Comparison of ENCODE assay signal across 14 cellular contexts in the genomic region with DNA sequence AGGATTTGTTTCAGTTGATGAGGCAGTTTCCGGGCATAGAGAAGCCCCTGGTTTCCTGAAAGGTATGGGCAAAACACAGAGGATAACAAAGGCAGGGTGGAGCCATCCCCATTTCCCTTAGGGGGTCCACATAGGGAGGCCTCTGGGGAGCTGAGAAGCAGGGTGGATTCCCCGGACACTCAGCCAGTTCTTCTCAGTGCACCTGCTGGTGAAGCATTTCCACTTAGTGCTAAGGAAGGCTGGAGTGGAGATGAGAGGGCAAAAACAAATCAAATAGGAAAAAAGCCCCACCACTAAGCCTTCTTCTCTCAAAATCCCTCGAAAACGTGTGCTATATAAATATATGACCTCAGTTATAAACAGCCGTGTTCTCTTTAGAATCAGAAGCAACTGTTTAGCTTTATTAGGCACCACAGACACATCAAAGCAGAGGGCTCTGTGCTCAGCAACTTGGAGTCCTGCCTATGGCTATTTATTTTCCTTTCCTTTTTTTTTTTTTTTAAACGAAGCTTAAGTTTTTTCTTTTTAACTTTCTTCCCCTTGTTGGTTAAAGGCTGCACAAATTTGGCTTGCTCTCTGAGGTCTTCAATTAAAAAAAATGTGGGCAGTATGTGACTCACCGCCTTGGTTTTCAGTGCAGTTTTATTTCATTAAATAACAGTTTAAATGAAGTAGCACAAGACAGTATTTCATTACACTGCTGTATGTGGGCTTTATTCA.
DNase-seq lines count a peak whose midpoint lies in the region; ATAC-seq, FAIRE-seq and TF ChIP-seq lines count a peak whose summit lies in the region.
"Had no signal": no experiment of that assay in that cellular context is flagged by ENCODE, and none has a peak within 500 bp of the region (broad histone marks: within the 10 kb centered on the region; RNA-seq: fewer than 3 reads in every experiment).

No MANE protein-coding gene starts in this region.

- CTCF ChIA-PET in MCF 10A (lab: Yijun Ruan, JAX): interaction anchor here (0.6 to 2.2 kb wide), 11 partner anchors 8 to 641 kb away, joined by 3 to 16 read pairs (median 4); no protein-coding TSS in a partner anchor

- no peaks in the 10 kb centered on the region for H3K36me3 ChIP-seq in breast epithelium
- no peaks in the 10 kb centered on the region for H3K36me3 ChIP-seq in lung (ENCODE audit: control insufficient read depth in 2 of 2, insufficient read depth in 2 of 2, low read length in 2 of 2)
- H3K36me3 ChIP-seq in aorta (ENCODE audit: control insufficient read depth in 1 of 2, insufficient read depth in 2 of 2, low read length in 1 of 2): peaks cover 0 to 7% of the 10 kb centered on the region in 2 donors

- peaks cover 20% of the 10 kb centered on the region for H3K4me1 Mint-ChIP-seq in MCF 10A (ENCODE audit: insufficient read depth, unreplicated experiment)
- H3K4me1 Mint-ChIP-seq: neural crest cell; stimulated activated naive CD8-positive, alpha-beta T cell treated with anti-CD3 and anti-CD28 coated beads, Interleukin-15, amount 100 ng/mL, for 72 hours had no signal

- no peaks in the 10 kb centered on the region for H3K9me3 Mint-ChIP-seq in MCF 10A (ENCODE audit: unreplicated experiment)
- H3K9me3 Mint-ChIP-seq: neural crest cell; stimulated activated naive CD8-positive, alpha-beta T cell treated with anti-CD3 and anti-CD28 coated beads, Interleukin-15, amount 100 ng/mL, for 72 hours had no signal

- H3K27me3 Mint-ChIP-seq in MCF 10A (ENCODE audit: insufficient read depth, unreplicated experiment): no peaks in the 10 kb centered on the region

- no peaks in the 10 kb centered on the region for H3K9me3 ChIP-seq in breast epithelium
- no peaks in the 10 kb centered on the region for H3K9me3 ChIP-seq in lung (ENCODE audit: control insufficient read depth in 2 of 2, insufficient read depth in 1 of 2, low read length in 1 of 2)
- no peaks in the 10 kb centered on the region for H3K9me3 ChIP-seq in aorta (ENCODE audit: control insufficient read depth, low read length)

- H3K27ac ChIP-seq in breast epithelium (peak overlapping the region in 1 of 2 donors; percentile 17), lung (ENCODE audit: low read depth in 1 of 2, low read length in 1 of 2) (peak overlapping the region in 1 of 2 donors; percentile 1), aorta (ENCODE audit: low read depth in 1 of 2, low read length in 2 of 2) (peak overlapping the region; percentile 68 to 91), caudate nucleus (ENCODE audit: low read depth, low read length) (no peak overlapping the region)
- H3K27ac ChIP-seq: HL-60 had no signal

- intact Hi-C loops in MCF 10A (cut with micrococcal nuclease) (loop anchor here (1.0 to 10.0 kb wide), 3 partner anchors 120 to 652 kb away; a partner anchor contains a TSS), breast epithelium (cut with DNase I; ENCODE audit: low total_unique reads) (no loop called here), aorta (cut with DNase I) (loop anchor here (5.0 to 10.0 kb wide), 2 partner anchors 59 to 652 kb away; no protein-coding TSS in a partner anchor)

- H3K4me3 Mint-ChIP-seq in MCF 10A (ENCODE audit: unreplicated experiment): peak overlapping the region; percentile 47
- H3K4me3 Mint-ChIP-seq: neural crest cell; stimulated activated naive CD8-positive, alpha-beta T cell treated with anti-CD3 and anti-CD28 coated beads, Interleukin-15, amount 100 ng/mL, for 72 hours had no signal

- 40 to 58% methylated on average over 7 of the region's 7 CpGs for WGBS in lung, 2 donors
- WGBS in aorta, 2 donors: 9 to 13% methylated on average over 7 of the region's 7 CpGs

- ATAC-seq in lung (ENCODE audit: insufficient read depth, low FRiP score): peak; percentile 36
- ATAC-seq in aorta (ENCODE audit: low FRiP score): peak; percentile 62
- ATAC-seq: Panc1; stimulated activated naive CD8-positive, alpha-beta T cell treated with anti-CD3 and anti-CD28 coated beads, Interleukin-15, amount 100 ng/mL, for 72 hours had no signal

- H3K4me3 ChIP-seq in breast epithelium (no peak overlapping the region), astrocyte of the cerebellum (ENCODE audit: low read depth, low read length) (no peak overlapping the region), lung (no peak overlapping the region), aorta (ENCODE audit: low read length in 2 of 2) (no peak overlapping the region)

- H3K27ac Mint-ChIP-seq in MCF 10A (ENCODE audit: low read depth, unreplicated experiment): peak overlapping the region; percentile 68
- H3K27ac Mint-ChIP-seq: stimulated activated naive CD8-positive, alpha-beta T cell treated with anti-CD3 and anti-CD28 coated beads, Interleukin-15, amount 100 ng/mL, for 72 hours had no signal

- POLR2A ChIA-PET in MCF 10A (lab: Yijun Ruan, JAX): interaction anchor here (0.6 to 2.4 kb wide), 15 partner anchors 8 to 909 kb away, joined by 3 to 12 read pairs (median 4); a partner anchor contains a TSS

- in situ Hi-C loops in astrocyte of the cerebellum (cut with HindIII; ENCODE audit: low sequenced_read_pairs): no loop called here

- BruUV-seq in MCF 10A (replicated peaks; lab: Mats Ljungman, UMichigan): no TSS peak

- TF ChIP-seq CTCF in MCF 10A (IDR thresholded peaks at IDR 0.05; ENCODE audit: unreplicated experiment) (no peak), breast epithelium (IDR thresholded peaks at IDR 0.05) (no peak), astrocyte of the cerebellum (IDR thresholded peaks at IDR 0.05; ENCODE audit: low read depth, low read length, missing control alignments) (no peak), lung (IDR thresholded peaks at IDR 0.05; ENCODE audit: control extremely low read depth, extremely low read depth) (no peak)

- no peak for TF ChIP-seq POLR2A in breast epithelium (IDR thresholded peaks at IDR 0.05)

- no peaks in the 10 kb centered on the region for H3K4me1 ChIP-seq in breast epithelium
- peaks cover 0 to 6% of the 10 kb centered on the region in 2 donors for H3K4me1 ChIP-seq in lung (ENCODE audit: control insufficient read depth in 2 of 2, insufficient read depth in 2 of 2, low read length in 2 of 2)
- H3K4me1 ChIP-seq in aorta (ENCODE audit: control insufficient read depth in 1 of 2, insufficient read depth in 2 of 2, low read length in 2 of 2): peaks cover 2 to 32% of the 10 kb centered on the region in 2 donors

- DNase-seq in MCF 10A (ENCODE audit: unreplicated experiment): peak; percentile 73
- no peak for DNase-seq in breast epithelium (ENCODE audit: low spot score in 2 of 2)
- DNase-seq in astrocyte of the cerebellum (ENCODE audit: low read depth): peak; percentile 91
- no peak for DNase-seq in lung (ENCODE audit: low spot score)
- no peak for DNase-seq in aorta
- DNase-seq in activated CD4-positive, alpha-beta T cell treated with anti-CD3 and anti-CD28 coated beads for 4 hours: no peak
- no peak for DNase-seq in caudate nucleus (lab: John Stamatoyannopoulos, UW)
- DNase-seq in GM19239 (ENCODE audit: insufficient read length, low spot score): no peak
- DNase-seq: activated gamma-delta T cell treated with Interleukin-2 at 50 U/mL for 16 hours; AML-193; stimulated activated naive CD8-positive, alpha-beta T cell treated with anti-CD3 and anti-CD28 coated beads, Interleukin-15, amount 100 ng/mL, for 72 hours had no signal

- no peaks in the 10 kb centered on the region for H3K27me3 ChIP-seq in breast epithelium
- H3K27me3 ChIP-seq in lung (ENCODE audit: control insufficient read depth, insufficient read depth): no peaks in the 10 kb centered on the region
- no peaks in the 10 kb centered on the region for H3K27me3 ChIP-seq in aorta (ENCODE audit: control insufficient read depth in 1 of 2, insufficient read depth in 2 of 2, low read length in 1 of 2)

- no peak for FAIRE-seq in GM19239 (lab: Jason Lieb, UNC)

- H3K36me3 Mint-ChIP-seq in MCF 10A (ENCODE audit: insufficient read depth, unreplicated experiment): no peaks in the 10 kb centered on the region

Comparison
In these comparisons a context has a peak if more than half of its experiments do, and no peak if none do; other contexts are left out.
1. DNase-seq: peak in MCF 10A (single experiment) and astrocyte of the cerebellum (single experiment); none in breast epithelium (0 of 2), lung (single experiment), aorta (0 of 2), activated CD4-positive, alpha-beta T cell treated with anti-CD3 and anti-CD28 coated beads for 4 hours (0 of 2), caudate nucleus (0 of 61) and GM19239 (single experiment).